20 cellular contexts compared by ENCODE assay signal in the genomic region with DNA sequence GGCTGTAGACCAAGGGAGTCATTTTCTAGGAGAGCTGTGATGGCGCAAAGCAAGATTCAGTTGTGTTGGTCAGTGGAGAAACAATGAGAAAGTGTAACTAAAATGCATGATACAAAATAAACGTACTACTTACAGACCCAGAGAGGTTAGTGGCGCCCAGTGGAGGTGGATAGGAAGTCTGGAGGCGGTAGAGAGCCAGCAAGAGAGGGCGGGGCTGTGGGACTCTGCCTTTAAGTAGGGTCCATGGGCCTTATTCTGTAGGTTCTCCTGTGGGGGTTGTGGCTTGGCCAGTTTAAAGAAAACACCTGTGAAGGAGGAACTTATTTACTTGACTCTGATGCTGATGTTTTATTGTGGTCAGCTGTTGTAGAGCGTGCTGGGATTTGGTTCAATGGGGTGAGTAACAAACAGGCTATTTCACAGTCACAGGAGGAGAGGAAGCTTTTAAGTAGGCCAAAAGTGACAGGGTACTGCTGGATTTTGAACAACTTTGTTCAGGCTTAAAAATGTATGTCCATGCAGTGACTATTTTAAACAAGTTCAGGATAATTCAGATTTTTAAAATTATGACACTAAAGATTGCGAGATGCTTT.
DNase-seq lines count a peak whose midpoint lies in the region; ATAC-seq and TF ChIP-seq lines count a peak whose summit lies in the region.
"Had no signal": no experiment of that assay in that cellular context is flagged by ENCODE, and none has a peak within 500 bp of the region (broad histone marks: within the 10 kb centered on the region; RNA-seq: fewer than 3 reads in every experiment).

No MANE protein-coding gene starts in this region.

- H2AFZ ChIP-seq in GM23338 (no peak overlapping the region), PC-3 (ENCODE audit: low read length) (no peak overlapping the region)

- POLR2A ChIA-PET in PC-3 (lab: Charles Lee; ENCODE audit: unreplicated experiment): no interaction called here

- H3K9me3 ChIP-seq in PC-3 (ENCODE audit: low read length): no peaks in the 10 kb centered on the region
- H3K9me3 ChIP-seq in endodermal cell (ENCODE audit: control insufficient read depth, low read length): no peaks in the 10 kb centered on the region
- H3K9me3 ChIP-seq: A549 had no signal

- CTCF ChIA-PET in PC-3 (lab: Charles Lee): no interaction called here

- ATAC-seq in GM23338: peak; percentile 70
- ATAC-seq in PC-3: peak; percentile 66

- H4K20me1 ChIP-seq in GM23338 (replicated peaks; ENCODE audit: insufficient read depth) (no peaks in the 10 kb centered on the region), PC-3 (ENCODE audit: low read length) (no peaks in the 10 kb centered on the region)

- H3K4me1 Mint-ChIP-seq in GM23338 (no peaks in the 10 kb centered on the region; the same call in 2 of the 3 replicates), endodermal cell (no peaks in the 10 kb centered on the region)

- H3K4me2 ChIP-seq in GM23338 (no peak overlapping the region), PC-3 (ENCODE audit: low read length) (0 out of 2 replicates have a peak overlapping the region, but pooled peaks have one; percentile 9)
- H3K4me2 ChIP-seq: A549 had no signal

- BruUV-seq in PC-3 (replicated peaks; lab: Mats Ljungman, UMichigan): no TSS peak

- H3K27me3 ChIP-seq in GM23338 (ENCODE audit: insufficient read depth) (no peaks in the 10 kb centered on the region), PC-3 (ENCODE audit: low read length) (no peaks in the 10 kb centered on the region), endodermal cell (ENCODE audit: control insufficient read depth, insufficient read depth, low read length, poor library complexity, severe bottlenecking) (no peaks in the 10 kb centered on the region)

- intact Hi-C loops in PC-3 (cut with micrococcal nuclease): no loop called here

- no peaks in the 10 kb centered on the region for H3K79me2 ChIP-seq in GM23338 (replicated peaks; ENCODE audit: insufficient read depth)
- H3K79me2 ChIP-seq in PC-3 (ENCODE audit: low read length): no peaks in the 10 kb centered on the region

- DNase-seq in GM23338 (ENCODE audit: low spot score): peak; percentile 27
- peak; percentile 63 for DNase-seq in PC-3
- peak; percentile 78 for DNase-seq in endodermal cell
- peak; percentile 61 for DNase-seq in islet precursor cell
- no peak for DNase-seq in AG20443 (ENCODE audit: low spot score)
- no peak for DNase-seq in RPMI8226
- no peak for DNase-seq in activated CD4-positive, alpha-beta T cell treated with anti-CD3 and anti-CD28 coated beads for 1 hour
- no peak for DNase-seq in NCI-H82 (lab: John Stamatoyannopoulos, UW)
- DNase-seq: CD4-positive, alpha-beta T cell; COR-L47; DMS79; H7; KBM-7; NCI-H1092; NCI-H1436 treated with DMSO at 0.1 percent for 48 hours; NCI-H1930; NCI-H510A; SHP77 had no signal

- H3K9ac ChIP-seq in PC-3 (ENCODE audit: low read length) (no peak overlapping the region), endodermal cell (ENCODE audit: extremely low read depth, low read length, poor library complexity, severe bottlenecking) (no peak overlapping the region)

- H3K27ac Mint-ChIP-seq in GM23338: no peak overlapping the region
- no peak overlapping the region for H3K27ac Mint-ChIP-seq in endodermal cell
- H3K27ac Mint-ChIP-seq: CD4-positive, alpha-beta T cell had no signal

- H3K4me3 Mint-ChIP-seq in GM23338 (no peak overlapping the region), endodermal cell (no peak overlapping the region)
- H3K4me3 Mint-ChIP-seq: CD4-positive, alpha-beta T cell had no signal

- H3K9me3 Mint-ChIP-seq in GM23338: peaks cover 4% of the 10 kb centered on the region; the same call in 2 of the 3 replicates
- peaks cover 5% of the 10 kb centered on the region for H3K9me3 Mint-ChIP-seq in endodermal cell
- H3K9me3 Mint-ChIP-seq: CD4-positive, alpha-beta T cell had no signal

- TF ChIP-seq CTCF in GM23338 (conservative IDR thresholded peaks at IDR 0.05; ENCODE audit: low read depth in 2 of 2) (0 out of 4 replicates have a peak, but pooled peaks have one; percentile 4 to 10), PC-3 (conservative IDR thresholded peaks at IDR 0.05; ENCODE audit: low read depth, low read length) (no peak), endodermal cell (conservative IDR thresholded peaks at IDR 0.05) (no peak)

- H3K27ac ChIP-seq in GM23338 (ENCODE audit: low read depth) (no peak overlapping the region), PC-3 (ENCODE audit: low read length) (no peak overlapping the region), endodermal cell (ENCODE audit: low read depth, low read length) (no peak overlapping the region)
- H3K27ac ChIP-seq: A549, HL-60 had no signal

- no peaks in the 10 kb centered on the region for H3K9me2 ChIP-seq in GM23338 (ENCODE audit: insufficient read depth)
- no peaks in the 10 kb centered on the region for H3K9me2 ChIP-seq in PC-3 (replicated peaks; ENCODE audit: low read length)

- H3K36me3 Mint-ChIP-seq in GM23338 (ENCODE audit: low read depth): peaks cover 3% of the 10 kb centered on the region; the same call in 1 of the 3 replicates
- no peaks in the 10 kb centered on the region for H3K36me3 Mint-ChIP-seq in endodermal cell (ENCODE audit: low read depth)

- no peaks in the 10 kb centered on the region for H3F3A ChIP-seq in GM23338 (replicated peaks; ENCODE audit: low read depth)
- H3F3A ChIP-seq in PC-3 (ENCODE audit: low read length, unreplicated experiment): no peaks in the 10 kb centered on the region

- no peaks in the 10 kb centered on the region for H3K4me1 ChIP-seq in GM23338 (ENCODE audit: insufficient read depth)
- peaks cover 13% of the 10 kb centered on the region for H3K4me1 ChIP-seq in PC-3 (ENCODE audit: insufficient read depth, low read length)
- no peaks in the 10 kb centered on the region for H3K4me1 ChIP-seq in endodermal cell (ENCODE audit: control insufficient read depth, insufficient read depth, low read length)
- H3K4me1 ChIP-seq: A549 had no signal

- 89% methylated on average over 1 to 6 of the region's 7 CpGs for WGBS in endodermal cell (ENCODE audit: insufficient coverage in 1 of 2, insufficient read length in 1 of 2), 2 experiments

- H3K4me3 ChIP-seq in GM23338 (no peak overlapping the region), PC-3 (ENCODE audit: low read length) (no peak overlapping the region), endodermal cell (ENCODE audit: low read length) (no peak overlapping the region)
- H3K4me3 ChIP-seq: A549 had no signal

- H3K27me3 Mint-ChIP-seq in GM23338 (ENCODE audit: insufficient read depth, low read depth, poor library complexity) (no peaks in the 10 kb centered on the region), endodermal cell (ENCODE audit: insufficient read depth) (no peaks in the 10 kb centered on the region)
- H3K27me3 Mint-ChIP-seq: CD4-positive, alpha-beta T cell had no signal

- H3K36me3 ChIP-seq in GM23338 (ENCODE audit: insufficient read depth) (no peaks in the 10 kb centered on the region), PC-3 (ENCODE audit: low read depth, low read length) (no peaks in the 10 kb centered on the region), endodermal cell (ENCODE audit: control insufficient read depth, insufficient read depth, low read length) (no peaks in the 10 kb centered on the region)

TF ChIP-seq in GM23338, 12 proteins besides CTCF, POLR2A, EP300 and RAD21:
- TF ChIP-seq ZNF331 (CRISPR knock-in tag; IDR thresholded peaks at IDR 0.05; ENCODE audit: low read depth): no peak

Comparison
In these comparisons a context has a peak if more than half of its experiments do, and no peak if none do; other contexts are left out.
1. DNase-seq: peak in GM23338 (single experiment), PC-3 (single experiment), endodermal cell (single experiment) and islet precursor cell (single experiment); none in AG20443 (single experiment), RPMI8226 (single experiment), activated CD4-positive, alpha-beta T cell treated with anti-CD3 and anti-CD28 coated beads for 1 hour (single experiment) and NCI-H82 (single experiment).
2. CTCF ChIP-seq: peak in GM23338 (2 of 2); none in PC-3 (single experiment) and endodermal cell (single experiment).